8 cellular contexts compared by ENCODE assay signal in the genomic region with DNA sequence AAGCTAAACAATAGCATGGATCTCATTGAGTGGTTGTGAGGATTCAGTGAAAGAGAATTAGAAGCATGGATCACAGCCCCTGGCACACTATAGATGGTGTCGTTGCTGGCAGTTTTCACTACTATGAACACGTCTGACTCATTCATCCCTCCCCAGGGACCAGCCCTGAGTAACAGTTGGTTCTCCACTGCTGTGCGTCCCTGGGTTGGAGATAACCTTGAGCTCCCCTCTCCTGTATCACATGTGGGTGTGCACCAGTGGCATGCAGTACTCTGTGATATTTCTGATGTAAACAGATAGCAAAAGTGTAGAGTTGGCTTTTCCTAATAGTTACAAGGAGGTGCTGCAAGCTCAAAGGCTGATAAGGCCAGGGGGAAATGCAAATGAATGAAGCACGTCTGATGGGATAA. TPM values are rescaled to one million over a fixed set of nuclear protein-coding genes. Genes with fewer than 3 reads are reported as not detected.
A peak's percentile ranks its signal among the peaks of the same experiment; 100 is the strongest.
DNase-seq lines count a peak whose midpoint lies in the region; ATAC-seq, FAIRE-seq and TF ChIP-seq lines count a peak whose summit lies in the region.

No MANE protein-coding gene starts in this region.

- ATAC-seq in activated T-cell treated with anti-CD3 and anti-CD28 coated beads, Interleukin-2, amount 50 U/mL, for 4 hours = peak; percentile 57 to 67
- peak; percentile 74 for ATAC-seq in HG03196 (IDR thresholded peaks at IDR 0.05; ENCODE audit: unreplicated experiment)
- peak; percentile 64 for ATAC-seq in stimulated activated effector memory CD8-positive, alpha-beta T cell treated with anti-CD3 and anti-CD28 coated beads, Interleukin-12 subunit alpha, Interleukin-12 subunit beta, amount 100 ng/mL, for 72 hours

- peak overlapping the region; percentile 8 for H3K27ac Mint-ChIP-seq in astrocyte (ENCODE audit: unreplicated experiment)
- no peak overlapping the region for H3K27ac Mint-ChIP-seq in stimulated activated effector memory CD8-positive, alpha-beta T cell treated with anti-CD3 and anti-CD28 coated beads, Interleukin-12 subunit alpha, Interleukin-12 subunit beta, amount 100 ng/mL, for 72 hours

- H3K9ac ChIP-seq in astrocyte (ENCODE audit: low read length) = no peak overlapping the region

- H3K4me3 ChIP-seq in astrocyte (ENCODE audit: insufficient read depth, low read depth, low read length) = no peak overlapping the region

- H3K27me3 Mint-ChIP-seq in activated T-cell treated with anti-CD3 and anti-CD28 coated beads, Interleukin-2, amount 50 U/mL, for 4 hours (ENCODE audit: low read depth) = no peaks in the 10 kb centered on the region
- H3K27me3 Mint-ChIP-seq in astrocyte (ENCODE audit: low read depth, unreplicated experiment) = peaks cover 7% of the 10 kb centered on the region

- no peak overlapping the region for H3K4me2 ChIP-seq in astrocyte (ENCODE audit: low read length)

- H3K36me3 ChIP-seq in astrocyte (ENCODE audit: insufficient read depth, low read length) = no peaks in the 10 kb centered on the region

- no peaks in the 10 kb centered on the region for H4K20me1 ChIP-seq in astrocyte (ENCODE audit: insufficient read depth, low read length)

- no peaks in the 10 kb centered on the region for H3K79me2 ChIP-seq in astrocyte (ENCODE audit: insufficient read depth, low read length)

- H3K4me3 Mint-ChIP-seq in activated T-cell treated with anti-CD3 and anti-CD28 coated beads, Interleukin-2, amount 50 U/mL, for 4 hours = no peak overlapping the region
- H3K4me3 Mint-ChIP-seq in astrocyte (ENCODE audit: unreplicated experiment) = no peak overlapping the region
- H3K4me3 Mint-ChIP-seq in stimulated activated effector memory CD8-positive, alpha-beta T cell treated with anti-CD3 and anti-CD28 coated beads, Interleukin-12 subunit alpha, Interleukin-12 subunit beta, amount 100 ng/mL, for 72 hours = no peak overlapping the region

- no peak for TF ChIP-seq CTCF in astrocyte (IDR thresholded peaks at IDR 0.05; ENCODE audit: insufficient read depth, low read depth, low read length)

- no peaks in the 10 kb centered on the region for H3K27me3 ChIP-seq in astrocyte (ENCODE audit: insufficient read depth, low read length)

- H2AFZ ChIP-seq in astrocyte (ENCODE audit: low read depth, low read length) = no peak overlapping the region

- H3K9me3 Mint-ChIP-seq in activated T-cell treated with anti-CD3 and anti-CD28 coated beads, Interleukin-2, amount 50 U/mL, for 4 hours = no peaks in the 10 kb centered on the region
- H3K9me3 Mint-ChIP-seq in astrocyte (ENCODE audit: unreplicated experiment) = no peaks in the 10 kb centered on the region
- H3K9me3 Mint-ChIP-seq in stimulated activated effector memory CD8-positive, alpha-beta T cell treated with anti-CD3 and anti-CD28 coated beads, Interleukin-12 subunit alpha, Interleukin-12 subunit beta, amount 100 ng/mL, for 72 hours = no peaks in the 10 kb centered on the region

- peaks cover 2% of the 10 kb centered on the region for H3K36me3 Mint-ChIP-seq in activated T-cell treated with anti-CD3 and anti-CD28 coated beads, Interleukin-2, amount 50 U/mL, for 4 hours (ENCODE audit: insufficient read depth)
- H3K36me3 Mint-ChIP-seq in astrocyte (ENCODE audit: low read depth, unreplicated experiment) = no peaks in the 10 kb centered on the region
- H3K36me3 Mint-ChIP-seq in stimulated activated effector memory CD8-positive, alpha-beta T cell treated with anti-CD3 and anti-CD28 coated beads, Interleukin-12 subunit alpha, Interleukin-12 subunit beta, amount 100 ng/mL, for 72 hours = no peaks in the 10 kb centered on the region

- H3K9me3 ChIP-seq in astrocyte (ENCODE audit: insufficient read depth, low read depth, low read length) = no peaks in the 10 kb centered on the region

- no peak for FAIRE-seq in astrocyte (lab: Jason Lieb, UNC)

- H3K4me1 ChIP-seq in astrocyte (ENCODE audit: insufficient read depth, low read length) = no peaks in the 10 kb centered on the region

- no peak for DNase-seq in activated T-cell treated with anti-CD3 and anti-CD28 coated beads, Interleukin-2, amount 50 U/mL, for 4 hours
- no peak for DNase-seq in activated T-cell treated with anti-CD3 and anti-CD28 coated beads, Interleukin-2, amount 50 U/mL, for 48 hours
- DNase-seq in astrocyte (ENCODE audit: low read depth) (peak; percentile 20), SKM-1 treated with dmso at 0.1 percent for 144 hours (lab: John Stamatoyannopoulos, UW; ENCODE audit: unreplicated experiment) (no peak), C1 segment of cervical spinal cord (lab: John Stamatoyannopoulos, UW) (no peak)
- DNase-seq in stimulated activated effector memory CD8-positive, alpha-beta T cell treated with anti-CD3 and anti-CD28 coated beads, Interleukin-12 subunit alpha, Interleukin-12 subunit beta, amount 100 ng/mL, for 72 hours (ENCODE audit: low spot score in 2 of 2) = no peak
- DNase-seq in activated CD4-positive, CD25-positive, alpha-beta regulatory T cell treated with anti-CD3 and anti-CD28 coated beads, Interleukin-2, amount 50 U/mL, for 72 hours = no peak

- no peak overlapping the region for H3K27ac ChIP-seq in astrocyte (ENCODE audit: low read depth, low read length)

- H3K4me1 Mint-ChIP-seq in activated T-cell treated with anti-CD3 and anti-CD28 coated beads, Interleukin-2, amount 50 U/mL, for 4 hours (ENCODE audit: low read depth) = peaks cover 78% of the 10 kb centered on the region
- peaks cover 19% of the 10 kb centered on the region for H3K4me1 Mint-ChIP-seq in astrocyte (ENCODE audit: low read depth, unreplicated experiment)
- peaks cover 69% of the 10 kb centered on the region for H3K4me1 Mint-ChIP-seq in stimulated activated effector memory CD8-positive, alpha-beta T cell treated with anti-CD3 and anti-CD28 coated beads, Interleukin-12 subunit alpha, Interleukin-12 subunit beta, amount 100 ng/mL, for 72 hours

RNA-seq across cellular contexts. Expression of a gene that starts 8.8 kb away (rescaled TPM):
- total RNA-seq in activated T-cell treated with anti-CD3 and anti-CD28 coated beads, Interleukin-2, amount 50 U/mL, for 4 hours = 100 to 1,000 TPM in 2 of 3 donors, 10 to 100 TPM in 1; 93.0 to 136 (median 132) TPM
- 0.09 TPM in 1 of 2 replicates, not detected in the other for total RNA-seq in astrocyte

Comparison
In these comparisons a context has a peak if more than half of its experiments do, and no peak if none do; other contexts are left out.
1. RNA of a gene that starts 8.8 kb away (total RNA-seq): 93.0 to 136 TPM in activated T-cell treated with anti-CD3 and anti-CD28 coated beads, Interleukin-2, amount 50 U/mL, for 4 hours; 0.09 TPM in astrocyte; every median in the first group is over 10 times any median in the second.
2. Peak in every context shown above with its lines, with median percentiles within 50 percentile points of each other: ATAC-seq.